In the genomic region with DNA sequence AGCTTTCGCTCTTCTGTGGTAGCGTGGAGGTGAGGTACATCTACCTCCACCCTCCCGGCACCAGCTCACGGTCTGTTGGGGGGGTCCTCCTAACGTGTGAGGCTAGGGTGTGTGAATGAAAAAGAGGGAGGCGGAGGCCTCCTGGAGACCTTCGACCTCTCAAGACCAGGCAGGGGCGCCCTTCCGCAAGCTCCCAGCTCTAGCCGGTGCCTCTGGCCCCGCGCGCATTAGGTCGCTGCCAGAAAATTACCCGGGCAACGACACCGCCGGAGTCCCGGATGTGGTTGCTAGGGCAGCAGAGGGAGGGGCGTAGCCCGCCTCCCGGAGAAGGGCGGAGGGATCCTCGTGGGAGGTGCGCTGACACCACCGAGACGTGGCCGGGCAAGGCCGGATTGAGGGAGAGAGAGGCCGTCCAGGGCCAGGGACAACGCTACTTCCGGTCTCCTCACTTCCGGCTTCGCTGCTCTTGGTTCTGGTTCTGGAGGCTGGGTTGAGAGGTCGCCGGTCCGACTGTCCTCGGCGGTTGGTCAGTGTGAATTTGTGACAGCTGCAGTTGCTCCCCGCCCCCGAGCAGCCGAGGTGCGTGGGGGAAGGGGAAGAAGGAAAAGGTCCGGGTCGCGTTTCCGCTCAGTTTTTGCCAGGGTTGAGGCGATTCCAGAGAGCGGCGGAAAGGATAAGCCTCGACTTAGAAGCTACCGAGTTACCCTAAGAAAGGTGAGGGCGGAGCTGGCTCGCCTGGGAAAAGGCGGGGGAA, we compare ENCODE assay signal across 8 cellular contexts. TPM values are rescaled to one million over a fixed set of nuclear protein-coding genes. Genes with fewer than 3 reads are reported as not detected.
DNase-seq lines count a peak whose midpoint lies in the region; ATAC-seq lines count a peak whose summit lies in the region.

A gene with protein sequence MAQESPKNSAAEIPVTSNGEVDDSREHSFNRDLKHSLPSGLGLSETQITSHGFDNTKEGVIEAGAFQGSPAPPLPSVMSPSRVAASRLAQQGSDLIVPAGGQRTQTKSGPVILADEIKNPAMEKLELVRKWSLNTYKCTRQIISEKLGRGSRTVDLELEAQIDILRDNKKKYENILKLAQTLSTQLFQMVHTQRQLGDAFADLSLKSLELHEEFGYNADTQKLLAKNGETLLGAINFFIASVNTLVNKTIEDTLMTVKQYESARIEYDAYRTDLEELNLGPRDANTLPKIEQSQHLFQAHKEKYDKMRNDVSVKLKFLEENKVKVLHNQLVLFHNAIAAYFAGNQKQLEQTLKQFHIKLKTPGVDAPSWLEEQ (plus strand): TSS at position 442 of the 754 bp plus-strand sequence. CDS start 49,680 bp downstream, outside the sequence.
A gene (minus strand): TSS at position 218 of the 754 bp plus-strand sequence. CDS start 8,726 bp downstream, outside the sequence.

- H3K4me3 Mint-ChIP-seq in activated CD4-positive, alpha-beta T cell treated with anti-CD3 and anti-CD28 coated beads, Interleukin-2, amount 10 ng/mL, durations not matched to agents 24 days and 14 days: peak within 1 kb of the TSS; percentile 100

- ATAC-seq in HG03460 (IDR thresholded peaks at IDR 0.05; ENCODE audit: unreplicated experiment) (peak; percentile 95), left lobe of liver (peak; percentile 97)

- peaks cover 0 to 9% (median 4%) of the 10 kb centered on the region in 11 experiments; a peak in 5 of 22 replicates for H3K36me3 ChIP-seq in BLaER1 treated with 17β-estradiol and CSF1 and Interleukin-3, amounts not matched to agents 10 nM and 100 nM

- peak within 1 kb of the TSS; percentile 97 for H3K27ac Mint-ChIP-seq in activated CD4-positive, alpha-beta T cell treated with anti-CD3 and anti-CD28 coated beads, Interleukin-2, amount 10 ng/mL, durations not matched to agents 24 days and 14 days

- H3K9me3 Mint-ChIP-seq in activated CD4-positive, alpha-beta T cell treated with anti-CD3 and anti-CD28 coated beads, Interleukin-2, amount 10 ng/mL, durations not matched to agents 24 days and 14 days: no peaks in the 10 kb centered on the region

- peak within 1 kb of the TSS; percentile 76 to 88 (median 83) for H3K9ac ChIP-seq in BLaER1 treated with 17β-estradiol and CSF1 and Interleukin-3, amounts not matched to agents 10 nM and 100 nM

- H3K36me3 Mint-ChIP-seq in activated CD4-positive, alpha-beta T cell treated with anti-CD3 and anti-CD28 coated beads, Interleukin-2, amount 10 ng/mL, durations not matched to agents 24 days and 14 days (ENCODE audit: low read depth): peaks cover 3% of the 10 kb centered on the region

- peaks cover 44 to 61% (median 55%) of the 10 kb centered on the region in 10 experiments for H3K4me1 ChIP-seq in BLaER1 treated with 17β-estradiol and CSF1 and Interleukin-3, amounts not matched to agents 10 nM and 100 nM

- H3K9me3 ChIP-seq in BLaER1 treated with 17β-estradiol and CSF1 and Interleukin-3, amounts not matched to agents 10 nM and 100 nM (replicated peaks in 1 of 11): no peaks in the 10 kb centered on the region

- peaks cover 30% of the 10 kb centered on the region for H3K27me3 Mint-ChIP-seq in activated CD4-positive, alpha-beta T cell treated with anti-CD3 and anti-CD28 coated beads, Interleukin-2, amount 10 ng/mL, durations not matched to agents 24 days and 14 days

- H3K4me1 Mint-ChIP-seq in activated CD4-positive, alpha-beta T cell treated with anti-CD3 and anti-CD28 coated beads, Interleukin-2, amount 10 ng/mL, durations not matched to agents 24 days and 14 days: peaks cover 44% of the 10 kb centered on the region

- peak; percentile 47 for DNase-seq in GM19240 (ENCODE audit: insufficient read length, low spot score)
- peak; percentile 46 for DNase-seq in NCI-H524 treated with DMSO at 0.1 percent for 48 hours (lab: John Stamatoyannopoulos, UW)
- peak; percentile 99 for DNase-seq in activated CD4-positive, alpha-beta T cell treated with anti-CD3 and anti-CD28 coated beads, Interleukin-2, amount 10 ng/mL, durations not matched to agents 24 days and 14 days
- peak; percentile 97 for DNase-seq in dedifferentiated amniotic fluid mesenchymal stem cell (ENCODE audit: extremely low spot score)
- DNase-seq in left lobe of liver (ENCODE audit: low spot score): peak; percentile 99
- peak; percentile 91 for DNase-seq in stimulated activated CD4-positive, alpha-beta T cell treated with anti-CD3 and anti-CD28 coated beads, Interleukin-2, amount 100 ng/mL, for 4 hours (ENCODE audit: low read depth)

- H3K4me3 ChIP-seq in BLaER1 treated with 17β-estradiol and CSF1 and Interleukin-3, amounts not matched to agents 10 nM and 100 nM: peak within 1 kb of the TSS; percentile 76 to 86 (median 83)

- peak within 1 kb of the TSS; percentile 84 to 98 (median 91) for H3K4me2 ChIP-seq in BLaER1 treated with 17β-estradiol and CSF1 and Interleukin-3, amounts not matched to agents 10 nM and 100 nM

- peak within 1 kb of the TSS; percentile 74 to 85 (median 82) for H3K27ac ChIP-seq in BLaER1 treated with 17β-estradiol and CSF1 and Interleukin-3, amounts not matched to agents 10 nM and 100 nM

- intact Hi-C loops in activated CD4-positive, alpha-beta T cell treated with anti-CD3 and anti-CD28 coated beads, Interleukin-2, amount 10 ng/mL, durations not matched to agents 24 days and 14 days (cut with micrococcal nuclease): loop anchor here (1.0 to 10.0 kb wide), 6 partner anchors 28 to 1665 kb away; a partner anchor contains a TSS

- no peaks in the 10 kb centered on the region; a peak in 1 of 22 replicates for H3K27me3 ChIP-seq in BLaER1 treated with 17β-estradiol and CSF1 and Interleukin-3, amounts not matched to agents 10 nM and 100 nM

- H4K20me1 ChIP-seq in BLaER1 treated with 17β-estradiol and CSF1 and Interleukin-3, amounts not matched to agents 10 nM and 100 nM: peaks cover 19 to 44% (median 38%) of the 10 kb centered on the region in 11 experiments; a peak in 17 of 22 replicates

RNA-seq across cellular contexts. Expression of the first gene that starts in this region (rescaled TPM):
- 13.0 and 14.6 TPM in 2 replicates for total RNA-seq in activated CD4-positive, alpha-beta T cell treated with anti-CD3 and anti-CD28 coated beads, Interleukin-2, amount 10 ng/mL, durations not matched to agents 24 days and 14 days
- 9.0 TPM for total RNA-seq in left lobe of liver

RNA-seq across cellular contexts. Expression of the second gene that starts in this region (rescaled TPM):
- total RNA-seq in activated CD4-positive, alpha-beta T cell treated with anti-CD3 and anti-CD28 coated beads, Interleukin-2, amount 10 ng/mL, durations not matched to agents 24 days and 14 days: 0.28 and 0.31 TPM in 2 replicates
- 0.08 TPM for total RNA-seq in left lobe of liver

Comparison
In these comparisons a context has a peak if more than half of its experiments do, and no peak if none do; other contexts are left out.
1. Peak in every context shown above with its lines: DNase-seq, ATAC-seq, H3K4me3 ChIP-seq and H3K27ac ChIP-seq.
2. DNase-seq: peak in every context shown above with its lines; median percentile 99 in activated CD4-positive, alpha-beta T cell treated with anti-CD3 and anti-CD28 coated beads, Interleukin-2, amount 10 ng/mL, durations not matched to agents 24 days and 14 days; 99 in left lobe of liver; 97 in dedifferentiated amniotic fluid mesenchymal stem cell; 91 in stimulated activated CD4-positive, alpha-beta T cell treated with anti-CD3 and anti-CD28 coated beads, Interleukin-2, amount 100 ng/mL, for 4 hours; 47 in GM19240; 46 in NCI-H524 treated with DMSO at 0.1 percent for 48 hours.